ENCODE assay signal across 8 cellular contexts in genomic region chr16:67170168-67170947, GRCh38.
DNase-seq lines count a peak whose midpoint lies in the region; ATAC-seq lines count a peak whose summit lies in the region.

Gene NOL3 (plus strand): TSS chr16:67170538.

- no peaks in the 10 kb centered on the region for H3K9me3 ChIP-seq in neuron (ENCODE audit: low read length)

- H3K4me1 ChIP-seq in neuron (ENCODE audit: insufficient read depth, low read length): peaks cover 39% of the 10 kb centered on the region

- ATAC-seq in HG02623 (IDR thresholded peaks at IDR 0.05; ENCODE audit: unreplicated experiment): peak; percentile 38

- peak within 1 kb of the TSS; percentile 52 for H3K4me3 ChIP-seq in neuron (ENCODE audit: low read length)

- peak within 1 kb of the TSS; percentile 68 for H3K4me3 Mint-ChIP-seq in activated naive CD4-positive, alpha-beta T cell treated with anti-CD3 and anti-CD28 coated beads, Interleukin-2, amount 10 ng/mL, durations not matched to agents 7 days and 5 days

- peak; percentile 58 for DNase-seq in stimulated activated CD4-positive, alpha-beta T cell treated with anti-CD3 and anti-CD28 coated beads, Interleukin-1b, Interleukin-23, amount 100 ng/mL, for 48 hours
- DNase-seq in stimulated activated CD4-positive, alpha-beta T cell treated with anti-CD3 and anti-CD28 coated beads, Interleukin-4, amount 100 ng/mL, for 1 hour: no peak
- DNase-seq in NCI-H226 (peak; percentile 67), globus pallidus (ENCODE audit: low spot score) (peak; percentile 75), NCI-H1092 (lab: John Stamatoyannopoulos, UW) (no peak)
- DNase-seq in activated naive CD4-positive, alpha-beta T cell treated with anti-CD3 and anti-CD28 coated beads, Interleukin-2, amount 10 ng/mL, durations not matched to agents 7 days and 5 days: peak; percentile 66

- peaks cover 100% of the 10 kb centered on the region for H3K27me3 Mint-ChIP-seq in activated naive CD4-positive, alpha-beta T cell treated with anti-CD3 and anti-CD28 coated beads, Interleukin-2, amount 10 ng/mL, durations not matched to agents 7 days and 5 days

- CTCF ChIA-PET in activated naive CD4-positive, alpha-beta T cell treated with anti-CD3 and anti-CD28 coated beads, Interleukin-2, amount 10 ng/mL, durations not matched to agents 7 days and 5 days (lab: Charles Lee): interaction anchor here (0.6 to 4.9 kb wide), 11 partner anchors 9 to 310 kb away, joined by 3 to 23 read pairs (median 3); partner anchors contain the start of genes ATP6V0D1, FBXL8 and TRADD

- no peaks in the 10 kb centered on the region for H3K9me3 Mint-ChIP-seq in activated naive CD4-positive, alpha-beta T cell treated with anti-CD3 and anti-CD28 coated beads, Interleukin-2, amount 10 ng/mL, durations not matched to agents 7 days and 5 days

- no peaks in the 10 kb centered on the region for H3K36me3 ChIP-seq in neuron (ENCODE audit: insufficient read depth, low read length)

- H3K4me1 Mint-ChIP-seq in activated naive CD4-positive, alpha-beta T cell treated with anti-CD3 and anti-CD28 coated beads, Interleukin-2, amount 10 ng/mL, durations not matched to agents 7 days and 5 days: peaks cover 66% of the 10 kb centered on the region

- H3K27me3 ChIP-seq in neuron (ENCODE audit: insufficient read depth, low read length): peaks cover 43% of the 10 kb centered on the region

- peaks cover 37% of the 10 kb centered on the region for H3K36me3 Mint-ChIP-seq in activated naive CD4-positive, alpha-beta T cell treated with anti-CD3 and anti-CD28 coated beads, Interleukin-2, amount 10 ng/mL, durations not matched to agents 7 days and 5 days

- peak within 1 kb of the TSS; percentile 24 for H3K27ac Mint-ChIP-seq in activated naive CD4-positive, alpha-beta T cell treated with anti-CD3 and anti-CD28 coated beads, Interleukin-2, amount 10 ng/mL, durations not matched to agents 7 days and 5 days

- H2AFZ ChIP-seq in neuron (ENCODE audit: low read depth, low read length): peak within 1 kb of the TSS; percentile 78

Comparison
In these comparisons a context has a peak if more than half of its experiments do, and no peak if none do; other contexts are left out.
1. DNase-seq: peak in stimulated activated CD4-positive, alpha-beta T cell treated with anti-CD3 and anti-CD28 coated beads, Interleukin-1b, Interleukin-23, amount 100 ng/mL, for 48 hours (single experiment), NCI-H226 (single experiment), activated naive CD4-positive, alpha-beta T cell treated with anti-CD3 and anti-CD28 coated beads, Interleukin-2, amount 10 ng/mL, durations not matched to agents 7 days and 5 days (single experiment) and globus pallidus (single experiment); none in stimulated activated CD4-positive, alpha-beta T cell treated with anti-CD3 and anti-CD28 coated beads, Interleukin-4, amount 100 ng/mL, for 1 hour (single experiment) and NCI-H1092 (single experiment).